ENCODE assay signal across 15 cellular contexts in genomic region chr1:17933991-17934390, GRCh38.
DNase-seq lines count a peak whose midpoint lies in the region; ATAC-seq and TF ChIP-seq lines count a peak whose summit lies in the region.
"Had no signal": no experiment of that assay in that cellular context is flagged by ENCODE, and none has a peak within 500 bp of the region (broad histone marks: within the 10 kb centered on the region; RNA-seq: fewer than 3 reads in every experiment).

No MANE protein-coding gene starts in this region.

- H3K27ac Mint-ChIP-seq in Calu3 (ENCODE audit: unreplicated experiment) (no peak overlapping the region), endodermal cell (no peak overlapping the region)
- H3K27ac Mint-ChIP-seq: CD4-positive, alpha-beta T cell; GM23338; H9 had no signal

- no peaks in the 10 kb centered on the region for H3K4me1 Mint-ChIP-seq in Calu3 (ENCODE audit: low read depth, unreplicated experiment)
- no peaks in the 10 kb centered on the region for H3K4me1 Mint-ChIP-seq in endodermal cell
- H3K4me1 Mint-ChIP-seq: GM23338, H9 had no signal

- intact Hi-C loops in Calu3 (cut with micrococcal nuclease; ENCODE audit: unreplicated experiment), result no loop called here

- 85 to 93% methylated on average over 4 to 5 of the region's 5 CpGs for WGBS in endodermal cell (ENCODE audit: insufficient coverage in 1 of 2, insufficient read length in 1 of 2), 2 experiments

- peak; percentile 38; the same call in 1 of the 3 replicates for ATAC-seq in SK-N-SH treated with all-trans-retinoic acid at 6 μM for 48 hours
- ATAC-seq: GM23338 had no signal

- H3K36me3 Mint-ChIP-seq in Calu3 (ENCODE audit: insufficient read depth, unreplicated experiment), result no peaks in the 10 kb centered on the region
- H3K36me3 Mint-ChIP-seq in endodermal cell (ENCODE audit: low read depth), result no peaks in the 10 kb centered on the region

- H3K4me1 ChIP-seq in endodermal cell (ENCODE audit: control insufficient read depth, insufficient read depth, low read length), result no peaks in the 10 kb centered on the region

- TF ChIP-seq CTCF in Calu3 (IDR thresholded peaks at IDR 0.05; ENCODE audit: unreplicated experiment) (no peak), endodermal cell (conservative IDR thresholded peaks at IDR 0.05) (no peak)

- no TSS peak for BruUV-seq in Calu3 (replicated peaks; lab: Mats Ljungman, UMichigan)

- H3K27me3 Mint-ChIP-seq in Calu3 (ENCODE audit: unreplicated experiment), result peaks cover 96% of the 10 kb centered on the region
- H3K27me3 Mint-ChIP-seq in endodermal cell (ENCODE audit: insufficient read depth), result peaks cover 77% of the 10 kb centered on the region

- CTCF ChIA-PET in Calu3 (lab: Charles Lee), result no interaction called here

- H3K27ac ChIP-seq in endodermal cell (ENCODE audit: low read depth, low read length), result no peak overlapping the region
- H3K27ac ChIP-seq: HL-60 had no signal

- DNase-seq in ELF-1 (ENCODE audit: low read depth, low spot score) (peak; percentile 77), NCI-H2227 treated with DMSO at 0.1 percent for 48 hours (lab: John Stamatoyannopoulos, UW) (peak; percentile 21), mucosa of gallbladder (ENCODE audit: low spot score) (peak; percentile 15), glomerular visceral epithelial cell (ENCODE audit: extremely low spot score) (no peak), Calu3 (no peak), endodermal cell (no peak), amygdala (lab: John Stamatoyannopoulos, UW) (no peak)
- DNase-seq: ACHN; C1 segment of cervical spinal cord; CD4-positive, alpha-beta T cell; DND-41; H9 had no signal

- no peaks in the 10 kb centered on the region for H3K36me3 ChIP-seq in endodermal cell (ENCODE audit: control insufficient read depth, insufficient read depth, low read length)

- no peak overlapping the region for H3K4me3 Mint-ChIP-seq in Calu3 (ENCODE audit: low read depth, unreplicated experiment)
- H3K4me3 Mint-ChIP-seq in endodermal cell, result no peak overlapping the region
- H3K4me3 Mint-ChIP-seq: CD4-positive, alpha-beta T cell; GM23338; H9 had no signal

- no peak overlapping the region for H3K4me3 ChIP-seq in endodermal cell (ENCODE audit: low read length)
- H3K4me3 ChIP-seq: GM23338 had no signal

- no peak overlapping the region for H3K9ac ChIP-seq in endodermal cell (ENCODE audit: extremely low read depth, low read length, poor library complexity, severe bottlenecking)

- no peaks in the 10 kb centered on the region for H3K9me3 Mint-ChIP-seq in Calu3 (ENCODE audit: low read depth, unreplicated experiment)
- H3K9me3 Mint-ChIP-seq in endodermal cell, result peaks cover 10% of the 10 kb centered on the region
- H3K9me3 Mint-ChIP-seq: CD4-positive, alpha-beta T cell had no signal

- peaks cover 9% of the 10 kb centered on the region for H3K9me3 ChIP-seq in endodermal cell (ENCODE audit: control insufficient read depth, low read length)

- peaks cover 77% of the 10 kb centered on the region for H3K27me3 ChIP-seq in endodermal cell (ENCODE audit: control insufficient read depth, insufficient read depth, low read length, poor library complexity, severe bottlenecking)

TF ChIP-seq in SK-N-SH treated with all-trans-retinoic acid at 6 μM for 48 hours, 23 proteins besides CTCF, POLR2A, EP300 and RAD21:
- TF ChIP-seq PATZ1 (CRISPR knock-in tag; IDR thresholded peaks at IDR 0.05; ENCODE audit: borderline replicate concordance) (no peak), TCF4 (CRISPR knock-in tag; IDR thresholded peaks at IDR 0.05; ENCODE audit: borderline replicate concordance) (peak; percentile 47; the same call in 1 of the 2 replicates)
TF ChIP-seq in SK-N-SH treated with all-trans-retinoic acid at 6 μM for 48 hours: peak in this region for 1.

Comparison
In these comparisons a context has a peak if more than half of its experiments do, and no peak if none do; other contexts are left out.
1. DNase-seq: peak in ELF-1 (single experiment), NCI-H2227 treated with DMSO at 0.1 percent for 48 hours (single experiment) and mucosa of gallbladder (single experiment); none in glomerular visceral epithelial cell (single experiment), Calu3 (single experiment), endodermal cell (single experiment) and amygdala (0 of 56).